Comparison of ENCODE assay signal across 8 cellular contexts in genomic region chr19:52785506-52785905, GRCh38. TPM values are rescaled to one million over a fixed set of nuclear protein-coding genes. Genes with fewer than 3 reads are reported as not detected.
A peak's percentile ranks its signal among the peaks of the same experiment; 100 is the strongest.
DNase-seq lines count a peak whose midpoint lies in the region; ATAC-seq and TF ChIP-seq lines count a peak whose summit lies in the region.
"Had no signal": no experiment of that assay in that cellular context is flagged by ENCODE, and none has a peak within 500 bp of the region (broad histone marks: within the 10 kb centered on the region; RNA-seq: fewer than 3 reads in every experiment).

No MANE protein-coding gene starts in this region.

- H3K27me3 ChIP-seq in prostate gland (replicated peaks; ENCODE audit: insufficient read depth): no peaks in the 10 kb centered on the region

- H3K9me3 ChIP-seq in OCI-LY7 (ENCODE audit: low read length): no peaks in the 10 kb centered on the region
- no peaks in the 10 kb centered on the region for H3K9me3 ChIP-seq in prostate gland

- no TSS peak for BruUV-seq in OCI-LY7 (replicated peaks; lab: Mats Ljungman, UMichigan)

- H2AFZ ChIP-seq in OCI-LY7 (ENCODE audit: low read length): no peak overlapping the region

- peak overlapping the region; percentile 82 to 89 for H3K4me3 Mint-ChIP-seq in effector memory CD8-positive, alpha-beta T cell

- ATAC-seq in effector memory CD8-positive, alpha-beta T cell (replicated peaks): no peak
- no peak for ATAC-seq in GM21515 (IDR thresholded peaks at IDR 0.05; ENCODE audit: unreplicated experiment)

- no peaks in the 10 kb centered on the region for H3K36me3 ChIP-seq in OCI-LY7 (ENCODE audit: insufficient read depth, low read length)
- no peaks in the 10 kb centered on the region for H3K36me3 ChIP-seq in prostate gland

- TF ChIP-seq CTCF in GM12864 (IDR thresholded peaks at IDR 0.05; ENCODE audit: low read depth, low read length, missing control alignments) (no peak), OCI-LY7 (conservative IDR thresholded peaks at IDR 0.05; ENCODE audit: low read length) (no peak), prostate gland (IDR thresholded peaks at IDR 0.05) (no peak)

- POLR2A ChIA-PET in OCI-LY7 (lab: Charles Lee): no interaction called here

- DNase-seq in GM12864 (ENCODE audit: low read depth) (no peak), OCI-LY7 (ENCODE audit: low spot score) (no peak), prostate gland (ENCODE audit: low spot score) (no peak), SKM-1 treated with dmso at 0.1 percent for 144 hours (lab: John Stamatoyannopoulos, UW; ENCODE audit: unreplicated experiment) (no peak), middle frontal gyrus (ENCODE audit: extremely low spot score, low spot score) (no peak)
- DNase-seq in effector memory CD8-positive, alpha-beta T cell: no peak
- DNase-seq: NCI-H446 had no signal

- peak overlapping the region; percentile 75 for H3K4me2 ChIP-seq in OCI-LY7 (ENCODE audit: low read length)

- WGBS in prostate gland: 71% methylated on average over 3 of the region's 3 CpGs

- H3K9me3 Mint-ChIP-seq in effector memory CD8-positive, alpha-beta T cell: no peaks in the 10 kb centered on the region

- intact Hi-C loops in OCI-LY7 (cut with micrococcal nuclease; ENCODE audit: unreplicated experiment) (no loop called here), prostate gland (cut with DNase I) (no loop called here)

- peak overlapping the region; percentile 35 to 72 for H3K27ac Mint-ChIP-seq in effector memory CD8-positive, alpha-beta T cell

- no peaks in the 10 kb centered on the region for H4K20me1 ChIP-seq in OCI-LY7 (ENCODE audit: insufficient read depth, low read length)

- no peak for TF ChIP-seq POLR2A in prostate gland (IDR thresholded peaks at IDR 0.05)

- no peaks in the 10 kb centered on the region for H3K4me1 ChIP-seq in OCI-LY7 (ENCODE audit: insufficient read depth, low read length, poor library complexity, severe bottlenecking)
- H3K4me1 ChIP-seq in prostate gland (replicated peaks): no peaks in the 10 kb centered on the region

- peaks cover 28 to 51% of the 10 kb centered on the region in 2 donors for H3K4me1 Mint-ChIP-seq in effector memory CD8-positive, alpha-beta T cell (ENCODE audit: low read depth in 2 of 2)

- H3K79me2 ChIP-seq in OCI-LY7 (ENCODE audit: insufficient read depth, low read depth, low read length): no peaks in the 10 kb centered on the region

- no peaks in the 10 kb centered on the region for H3K9me2 ChIP-seq in OCI-LY7 (ENCODE audit: insufficient read depth, low read length)

- peaks cover 22% of the 10 kb centered on the region for H3K36me3 Mint-ChIP-seq in effector memory CD8-positive, alpha-beta T cell (ENCODE audit: insufficient read depth)

- CTCF ChIA-PET in OCI-LY7 (lab: Charles Lee; ENCODE audit: unreplicated experiment): no interaction called here

- no peaks in the 10 kb centered on the region for H3K27me3 Mint-ChIP-seq in effector memory CD8-positive, alpha-beta T cell

- H3K27ac ChIP-seq in OCI-LY7 (ENCODE audit: low read depth, low read length, poor library complexity, severe bottlenecking) (no peak overlapping the region), prostate gland (no peak overlapping the region)

- H3K4me3 ChIP-seq in GM12864 (ENCODE audit: low read depth, low read length): peak overlapping the region; percentile 77
- peak overlapping the region; percentile 74 for H3K4me3 ChIP-seq in OCI-LY7 (ENCODE audit: low read depth, low read length, poor library complexity, severe bottlenecking)
- H3K4me3 ChIP-seq in prostate gland: peak overlapping the region; percentile 47 to 61

RNA-seq across cellular contexts. Expression of gene ZNF600, which starts 1.1 kb away (rescaled TPM):
- 2.8 and 4.6 TPM in 2 replicates for total RNA-seq in OCI-LY7 (2014; rRNA removed; shearing (Covaris generic))
- total RNA-seq in OCI-LY7 (2022) (8.5 and 10.7 TPM in 2 replicates), prostate gland (10 to 100 TPM in 1 of 2 donors, 1 to 10 TPM in 1; 8.7 to 21.2 TPM)

RNA-seq across cellular contexts. Expression of gene ZNF28, which starts 35.9 kb away (rescaled TPM):
- 17.9 and 21.1 TPM in 2 replicates for total RNA-seq in OCI-LY7 (2014; rRNA removed; shearing (Covaris generic))
- 15.7 and 19.1 TPM in 2 replicates for total RNA-seq in OCI-LY7 (2022)
- 10 to 100 TPM; 19.2 to 26.8 TPM for total RNA-seq in prostate gland

RNA-seq across cellular contexts. Expression of gene ZNF611, which starts 50.7 kb away (rescaled TPM):
- 10.6 and 13.6 TPM in 2 replicates for total RNA-seq in OCI-LY7 (2014; rRNA removed; shearing (Covaris generic))
- total RNA-seq in OCI-LY7 (2022) (23.8 and 23.9 TPM in 2 replicates), prostate gland (10 to 100 TPM; 12.0 to 15.3 TPM)
